8 cellular contexts compared by ENCODE assay signal in the genomic region with DNA sequence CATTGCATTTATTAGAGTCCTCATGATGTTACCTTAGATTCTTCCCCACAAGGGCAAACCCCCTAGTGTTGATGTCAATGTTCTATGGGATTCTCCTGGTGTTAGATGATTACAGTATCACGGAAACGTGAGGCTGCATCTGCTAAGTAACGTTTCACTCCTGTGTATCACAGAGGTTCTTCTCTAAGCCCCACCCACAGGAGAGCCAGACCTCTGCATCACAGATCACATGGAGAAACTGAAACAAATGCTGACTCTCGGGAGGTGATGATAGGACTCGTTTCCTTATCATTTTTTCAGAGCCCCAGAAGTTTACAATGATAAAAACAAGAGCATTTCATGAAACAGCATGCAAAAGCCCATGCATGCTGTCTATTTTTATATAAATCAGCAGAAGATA.
DNase-seq lines count a peak whose midpoint lies in the region; ATAC-seq and TF ChIP-seq lines count a peak whose summit lies in the region.

No MANE protein-coding gene starts in this region.

- no peak for TF ChIP-seq CTCF in activated B cell treated with CpG ODN at 0.5 μM for 24 hours (IDR thresholded peaks at IDR 0.05)
- TF ChIP-seq CTCF in mesothelial cell of epicardium (IDR thresholded peaks at IDR 0.05; ENCODE audit: unreplicated experiment), result no peak

- POLR2A ChIA-PET in activated B cell treated with CpG ODN at 0.5 μM for 24 hours (lab: Charles Lee), result no interaction called here

- ATAC-seq in HG03066 (IDR thresholded peaks at IDR 0.05; ENCODE audit: low read depth, unreplicated experiment), result peak; percentile 67
- peak; percentile 64 for ATAC-seq in activated B cell treated with CpG ODN at 0.5 μM for 24 hours (ENCODE audit: low read depth)
- ATAC-seq in naive B cell (ENCODE audit: low read depth in 2 of 2), result peak; percentile 83 to 96

- CTCF ChIA-PET in activated B cell treated with CpG ODN at 0.5 μM for 24 hours (lab: Charles Lee), result no interaction called here

- no peak overlapping the region for H3K27ac Mint-ChIP-seq in activated B cell treated with CpG ODN at 0.5 μM for 24 hours
- H3K27ac Mint-ChIP-seq in naive B cell, result peak overlapping the region in 3 of 6 donors; percentile 19 to 87 (median 66)
- no peak overlapping the region for H3K27ac Mint-ChIP-seq in mesothelial cell of epicardium

- H3K4me3 Mint-ChIP-seq in activated B cell treated with CpG ODN at 0.5 μM for 24 hours, result peak overlapping the region; percentile 77
- H3K4me3 Mint-ChIP-seq in naive B cell, result peak overlapping the region; percentile 30 to 91 (median 84)
- H3K4me3 Mint-ChIP-seq in mesothelial cell of epicardium, result no peak overlapping the region

- no peaks in the 10 kb centered on the region for H3K36me3 Mint-ChIP-seq in activated B cell treated with CpG ODN at 0.5 μM for 24 hours (ENCODE audit: low read depth)
- peaks cover 0 to 9% of the 10 kb centered on the region in 2 donors for H3K36me3 Mint-ChIP-seq in naive B cell
- no peaks in the 10 kb centered on the region for H3K36me3 Mint-ChIP-seq in mesothelial cell of epicardium

- H3K4me1 Mint-ChIP-seq in activated B cell treated with CpG ODN at 0.5 μM for 24 hours (peaks cover 11% of the 10 kb centered on the region), naive B cell (peaks cover 9 to 15% (median 13%) of the 10 kb centered on the region in 3 donors), mesothelial cell of epicardium (no peaks in the 10 kb centered on the region)

- peak; percentile 13 for DNase-seq in activated CD4-positive, CD25-positive, alpha-beta regulatory T cell treated with anti-CD3 and anti-CD28 coated beads, Interleukin-2, amount 50 U/mL, for 16 hours (ENCODE audit: low read depth, low spot score)
- DNase-seq in activated CD4-positive, CD25-positive, alpha-beta regulatory T cell treated with anti-CD3 and anti-CD28 coated beads, Interleukin-2, amount 50 U/mL, for 72 hours, result no peak
- DNase-seq in activated B cell treated with CpG ODN at 0.5 μM for 24 hours (no peak), naive B cell (peak; percentile 6), NK-92 (lab: John Stamatoyannopoulos, UW; ENCODE audit: unreplicated experiment) (no peak), pons (ENCODE audit: low spot score) (no peak), mesothelial cell of epicardium (ENCODE audit: low spot score in 2 of 2, unreplicated experiment in 2 of 2) (no peak)

- intact Hi-C loops in activated B cell treated with CpG ODN at 0.5 μM for 24 hours (cut with micrococcal nuclease), result no loop called here

- no peaks in the 10 kb centered on the region for H3K9me3 Mint-ChIP-seq in activated B cell treated with CpG ODN at 0.5 μM for 24 hours
- H3K9me3 Mint-ChIP-seq in naive B cell, result peaks cover 4 to 14% (median 8%) of the 10 kb centered on the region in 7 donors
- H3K9me3 Mint-ChIP-seq in mesothelial cell of epicardium, result peaks cover 7% of the 10 kb centered on the region

- H3K27me3 Mint-ChIP-seq in activated B cell treated with CpG ODN at 0.5 μM for 24 hours, result peaks cover 10% of the 10 kb centered on the region
- peaks cover 4 to 11% (median 9%) of the 10 kb centered on the region in 3 donors for H3K27me3 Mint-ChIP-seq in naive B cell
- H3K27me3 Mint-ChIP-seq in mesothelial cell of epicardium (ENCODE audit: low read depth), result peaks cover 55% of the 10 kb centered on the region

Comparison
In these comparisons a context has a peak if more than half of its experiments do, and no peak if none do; other contexts are left out.
1. DNase-seq: peak in activated CD4-positive, CD25-positive, alpha-beta regulatory T cell treated with anti-CD3 and anti-CD28 coated beads, Interleukin-2, amount 50 U/mL, for 16 hours (single experiment) and naive B cell (single experiment); none in activated CD4-positive, CD25-positive, alpha-beta regulatory T cell treated with anti-CD3 and anti-CD28 coated beads, Interleukin-2, amount 50 U/mL, for 72 hours (single experiment), activated B cell treated with CpG ODN at 0.5 μM for 24 hours (single experiment), NK-92 (single experiment), pons (single experiment) and mesothelial cell of epicardium (0 of 2).
2. Peak in every context shown above with its lines, with median percentiles within 50 percentile points of each other: ATAC-seq.